In genomic region chr6:150777731-150778130, GRCh38 we compare ENCODE assay signal across 20 cellular contexts.
"Had no signal": no experiment of that assay in that cellular context is flagged by ENCODE, and none has a peak within 500 bp of the region (broad histone marks: within the 10 kb centered on the region; RNA-seq: fewer than 3 reads in every experiment).

No MANE protein-coding gene starts in this region.

- ATAC-seq: effector memory CD8-positive, alpha-beta T cell; natural killer cell; right cardiac atrium; stimulated activated naive B cell treated with anti-CD40 and anti-IgM and Interleukin-4, amounts not matched to agents 10 μg/mL and 1 μg/mL and 100 μg/mL, for 72 hours had no signal

- DNase-seq: cortex of kidney; effector memory CD8-positive, alpha-beta T cell; hypothalamus; natural killer cell; right cardiac atrium; spleen; stimulated activated CD4-positive, alpha-beta T cell treated with anti-CD3 and anti-CD28 coated beads, Interleukin-4, amount 100 ng/mL, for 4 hours; stimulated activated naive B cell treated with anti-CD40 and anti-IgM and Interleukin-4, amounts not matched to agents 10 μg/mL and 1 μg/mL and 100 μg/mL, for 72 hours had no signal

- H3K9me3 ChIP-seq: prostate gland, thoracic aorta, vagina had no signal

- H3K4me3 ChIP-seq: lung, prostate gland, skin epidermis, spleen, thoracic aorta, tibial nerve, vagina had no signal

- FAIRE-seq: endometrium, frontal cortex, keratinocyte had no signal

- H3K36me3 Mint-ChIP-seq: natural killer cell had no signal

- H3K27me3 Mint-ChIP-seq: effector memory CD8-positive, alpha-beta T cell; memory B cell; stimulated activated naive B cell treated with anti-CD40 and anti-IgM and Interleukin-4, amounts not matched to agents 10 μg/mL and 1 μg/mL and 100 μg/mL, for 72 hours had no signal

- H3K27ac Mint-ChIP-seq: effector memory CD8-positive, alpha-beta T cell; memory B cell; natural killer cell; stimulated activated naive B cell treated with anti-CD40 and anti-IgM and Interleukin-4, amounts not matched to agents 10 μg/mL and 1 μg/mL and 100 μg/mL, for 72 hours; stimulated activated naive CD8-positive, alpha-beta T cell treated with anti-CD3 and anti-CD28 coated beads, Interleukin-15, Interleukin-2, amounts not matched to agents 100 ng/mL and 50 ng/mL, for 24 hours had no signal

- H3K4me3 Mint-ChIP-seq: effector memory CD8-positive, alpha-beta T cell; memory B cell; natural killer cell; stimulated activated naive B cell treated with anti-CD40 and anti-IgM and Interleukin-4, amounts not matched to agents 10 μg/mL and 1 μg/mL and 100 μg/mL, for 72 hours; stimulated activated naive CD8-positive, alpha-beta T cell treated with anti-CD3 and anti-CD28 coated beads, Interleukin-15, Interleukin-2, amounts not matched to agents 100 ng/mL and 50 ng/mL, for 24 hours had no signal

- H3K4me1 ChIP-seq: prostate gland, vagina had no signal

- H3K27me3 ChIP-seq: neutrophil, spleen, tibial nerve, vagina had no signal

- H3K27ac ChIP-seq: neutrophil, prostate gland, skin epidermis, thoracic aorta, tibial nerve, vagina had no signal

- H3K36me3 ChIP-seq: neutrophil, prostate gland, thoracic aorta, vagina had no signal
